1 cellular context compared by ENCODE assay signal in the genomic region with DNA sequence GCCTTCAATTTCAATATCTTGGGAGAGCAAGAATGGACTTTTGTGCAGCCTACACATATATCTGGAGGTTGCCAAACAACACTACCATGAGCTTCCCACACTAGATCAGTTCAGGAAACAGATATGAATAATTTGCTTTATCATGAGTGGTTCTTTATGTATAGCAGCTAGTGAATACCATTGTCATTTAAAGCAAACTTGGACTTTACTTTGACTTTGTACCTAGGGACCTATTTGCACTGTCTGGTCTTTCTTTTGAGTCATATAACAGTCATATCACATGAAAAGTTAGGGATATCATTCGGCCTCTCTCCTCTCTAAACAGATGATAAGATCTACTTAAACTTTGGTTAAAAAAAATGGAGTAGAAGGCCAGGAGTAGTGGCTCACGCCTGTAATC.
TF ChIP-seq lines count a peak whose summit lies in the region.

No MANE protein-coding gene starts in this region.

TF ChIP-seq in HepG2, 621 proteins besides CTCF, POLR2A, EP300 and RAD21 (continued from another document):
- TF ChIP-seq, protein P1, sequence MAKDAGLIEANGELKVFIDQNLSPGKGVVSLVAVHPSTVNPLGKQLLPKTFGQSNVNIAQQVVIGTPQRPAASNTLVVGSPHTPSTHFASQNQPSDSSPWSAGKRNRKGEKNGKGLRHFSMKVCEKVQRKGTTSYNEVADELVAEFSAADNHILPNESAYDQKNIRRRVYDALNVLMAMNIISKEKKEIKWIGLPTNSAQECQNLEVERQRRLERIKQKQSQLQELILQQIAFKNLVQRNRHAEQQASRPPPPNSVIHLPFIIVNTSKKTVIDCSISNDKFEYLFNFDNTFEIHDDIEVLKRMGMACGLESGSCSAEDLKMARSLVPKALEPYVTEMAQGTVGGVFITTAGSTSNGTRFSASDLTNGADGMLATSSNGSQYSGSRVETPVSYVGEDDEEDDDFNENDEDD (CRISPR knock-in tag; IDR thresholded peaks at IDR 0.05; ENCODE audit: borderline replicate concordance): no peak
- TF ChIP-seq SAP130 (CRISPR knock-in tag; IDR thresholded peaks at IDR 0.05; ENCODE audit: low read depth): 0 out of 2 replicates have a peak, but pooled peaks have one; percentile 12
